ENCODE assay signal across 9 cellular contexts in genomic region chr20:62887147-62887859, GRCh38. TPM values are rescaled to one million over a fixed set of nuclear protein-coding genes. Genes with fewer than 3 reads are reported as not detected.
DNase-seq lines count a peak whose midpoint lies in the region; ATAC-seq, FAIRE-seq and TF ChIP-seq lines count a peak whose summit lies in the region.
"Had no signal": no experiment of that assay in that cellular context is flagged by ENCODE, and none has a peak within 500 bp of the region (broad histone marks: within the 10 kb centered on the region; RNA-seq: fewer than 3 reads in every experiment).

No MANE protein-coding gene starts in this region.

- H3K27ac Mint-ChIP-seq in activated T-cell treated with anti-CD3 and anti-CD28 coated beads, Interleukin-2, amount 50 U/mL, for 24 hours = peak overlapping the region; percentile 66

- H3K4me3 Mint-ChIP-seq in activated T-cell treated with anti-CD3 and anti-CD28 coated beads, Interleukin-2, amount 50 U/mL, for 24 hours = no peak overlapping the region

- H3K36me3 ChIP-seq in right atrium auricular region = peaks cover 44% of the 10 kb centered on the region
- H3K36me3 ChIP-seq: breast epithelium had no signal

- H3K9me3 Mint-ChIP-seq in activated T-cell treated with anti-CD3 and anti-CD28 coated beads, Interleukin-2, amount 50 U/mL, for 24 hours = no peaks in the 10 kb centered on the region

- no peak overlapping the region for H3K27ac ChIP-seq in right atrium auricular region
- H3K27ac ChIP-seq: breast epithelium had no signal

- TF ChIP-seq CTCF in right atrium auricular region (IDR thresholded peaks at IDR 0.05) = no peak

- no peak overlapping the region for H3K4me3 ChIP-seq in right atrium auricular region
- H3K4me3 ChIP-seq: breast epithelium had no signal

- no peak for TF ChIP-seq POLR2A in GM12892 (IDR thresholded peaks at IDR 0.05; ENCODE audit: low read depth, low read length)

- H3K27me3 ChIP-seq in right atrium auricular region = no peaks in the 10 kb centered on the region
- H3K27me3 ChIP-seq: breast epithelium had no signal

- peak; percentile 83 for DNase-seq in COR-L47 (lab: John Stamatoyannopoulos, UW)
- DNase-seq in NCI-H1694 treated with DMSO at 0.1 percent for 48 hours (lab: John Stamatoyannopoulos, UW) = peak; percentile 27
- DNase-seq in activated T-cell treated with anti-CD3 and anti-CD28 coated beads, Interleukin-2, amount 50 U/mL, for 24 hours = no peak
- peak; percentile 61 for DNase-seq in right atrium auricular region (ENCODE audit: low spot score)
- no peak for DNase-seq in GM12892 (ENCODE audit: insufficient read length)

- H3K4me1 Mint-ChIP-seq in activated T-cell treated with anti-CD3 and anti-CD28 coated beads, Interleukin-2, amount 50 U/mL, for 24 hours (ENCODE audit: low read depth) = peaks cover 10% of the 10 kb centered on the region

- peaks cover 0 to 11% of the 10 kb centered on the region in 2 donors for H3K4me1 ChIP-seq in right atrium auricular region
- H3K4me1 ChIP-seq: breast epithelium had no signal

- no peak for ATAC-seq in GM21390 (IDR thresholded peaks at IDR 0.05; ENCODE audit: unreplicated experiment)
- ATAC-seq in HG02870 (IDR thresholded peaks at IDR 0.05; ENCODE audit: unreplicated experiment) = no peak
- ATAC-seq in GM19467 (IDR thresholded peaks at IDR 0.05; ENCODE audit: unreplicated experiment) = no peak

- H3K9me3 ChIP-seq in right atrium auricular region = no peaks in the 10 kb centered on the region
- H3K9me3 ChIP-seq: breast epithelium had no signal

- H3K36me3 Mint-ChIP-seq in activated T-cell treated with anti-CD3 and anti-CD28 coated beads, Interleukin-2, amount 50 U/mL, for 24 hours (ENCODE audit: low read depth) = peaks cover 76% of the 10 kb centered on the region

- no peaks in the 10 kb centered on the region for H3K27me3 Mint-ChIP-seq in activated T-cell treated with anti-CD3 and anti-CD28 coated beads, Interleukin-2, amount 50 U/mL, for 24 hours

- FAIRE-seq in GM12892 (lab: Jason Lieb, UNC) = no peak

RNA-seq across cellular contexts. Expression of gene TCFL5, which starts 25.7 kb away (rescaled TPM):
- 1 to 10 TPM; 4.8 to 6.4 TPM for total RNA-seq in right atrium auricular region
- 6.3 TPM for polyA plus RNA-seq in GM12892 (2012; ENCODE audit: missing spikeins)

RNA-seq across cellular contexts. Expression of gene DIDO1, which starts 39.0 kb away (rescaled TPM):
- total RNA-seq in right atrium auricular region = 10 to 100 TPM; 34.7 to 37.5 TPM
- 26.5 TPM for polyA plus RNA-seq in GM12892 (2012; ENCODE audit: missing spikeins)

RNA-seq across cellular contexts. Expression of gene GID8, which starts 50.6 kb away (rescaled TPM):
- 10 to 100 TPM; 16.8 to 18.7 TPM for total RNA-seq in right atrium auricular region
- 24.1 TPM for polyA plus RNA-seq in GM12892 (2012; ENCODE audit: missing spikeins)

Comparison
In these comparisons a context has a peak if more than half of its experiments do, and no peak if none do; other contexts are left out.
1. DNase-seq: peak in COR-L47 (single experiment), NCI-H1694 treated with DMSO at 0.1 percent for 48 hours (single experiment) and right atrium auricular region (single experiment); none in activated T-cell treated with anti-CD3 and anti-CD28 coated beads, Interleukin-2, amount 50 U/mL, for 24 hours (single experiment) and GM12892 (single experiment).